ENCODE assay signal across 13 cellular contexts in genomic region chr12:58575281-58575680, GRCh38.
DNase-seq lines count a peak whose midpoint lies in the region; ATAC-seq, FAIRE-seq and TF ChIP-seq lines count a peak whose summit lies in the region.
"Had no signal": no experiment of that assay in that cellular context is flagged by ENCODE, and none has a peak within 500 bp of the region (broad histone marks: within the 10 kb centered on the region; RNA-seq: fewer than 3 reads in every experiment).

No MANE protein-coding gene starts in this region.

- H3K27me3 ChIP-seq in astrocyte (ENCODE audit: insufficient read depth, low read length) (no peaks in the 10 kb centered on the region), testis (no peaks in the 10 kb centered on the region), Caco-2 (replicated peaks; ENCODE audit: control insufficient read depth, insufficient read depth, low read length) (no peaks in the 10 kb centered on the region)
- H3K27me3 ChIP-seq: heart right ventricle, Peyer's patch had no signal

- no peaks in the 10 kb centered on the region for H3K4me1 ChIP-seq in astrocyte (ENCODE audit: insufficient read depth, low read length)
- H3K4me1 ChIP-seq in testis = no peaks in the 10 kb centered on the region
- no peaks in the 10 kb centered on the region for H3K4me1 ChIP-seq in Caco-2
- H3K4me1 ChIP-seq: heart right ventricle, Peyer's patch had no signal

- H3K4me1 Mint-ChIP-seq in astrocyte (ENCODE audit: low read depth, unreplicated experiment) (peaks cover 8% of the 10 kb centered on the region), Caco-2 (ENCODE audit: low read depth, unreplicated experiment) (no peaks in the 10 kb centered on the region)

- H3K9me3 Mint-ChIP-seq in astrocyte (ENCODE audit: unreplicated experiment) = no peaks in the 10 kb centered on the region
- H3K9me3 Mint-ChIP-seq in Caco-2 (ENCODE audit: unreplicated experiment) = no peaks in the 10 kb centered on the region

- H3K9me3 ChIP-seq in astrocyte (ENCODE audit: insufficient read depth, low read depth, low read length) = no peaks in the 10 kb centered on the region
- H3K9me3 ChIP-seq in testis = no peaks in the 10 kb centered on the region
- no peaks in the 10 kb centered on the region for H3K9me3 ChIP-seq in Caco-2
- H3K9me3 ChIP-seq: heart right ventricle, Peyer's patch had no signal

- H3K27ac ChIP-seq in astrocyte (ENCODE audit: low read depth, low read length) = no peak overlapping the region
- H3K27ac ChIP-seq in testis = no peak overlapping the region
- H3K27ac ChIP-seq: 22Rv1, heart right ventricle, Peyer's patch had no signal

- CTCF ChIA-PET in Caco-2 (lab: Charles Lee) = no interaction called here

- H3K79me2 ChIP-seq in astrocyte (ENCODE audit: insufficient read depth, low read length) = no peaks in the 10 kb centered on the region

- H3K4me2 ChIP-seq in astrocyte (ENCODE audit: low read length) = peak overlapping the region; percentile 5

- H3K36me3 Mint-ChIP-seq in astrocyte (ENCODE audit: low read depth, unreplicated experiment) (no peaks in the 10 kb centered on the region), Caco-2 (ENCODE audit: insufficient read depth, unreplicated experiment) (no peaks in the 10 kb centered on the region)

- H3K9ac ChIP-seq in astrocyte (ENCODE audit: low read length) = no peak overlapping the region

- no peak for TF ChIP-seq CTCF in astrocyte (IDR thresholded peaks at IDR 0.05; ENCODE audit: insufficient read depth, low read depth, low read length)
- no peak for TF ChIP-seq CTCF in testis (IDR thresholded peaks at IDR 0.05)
- no peak for TF ChIP-seq CTCF in Caco-2 (IDR thresholded peaks at IDR 0.05; ENCODE audit: insufficient read depth in 1 of 2, low read depth in 1 of 2, low read length in 1 of 2, severe bottlenecking in 1 of 2, unreplicated experiment in 1 of 2)

- DNase-seq in DMS53 (lab: John Stamatoyannopoulos, UW) (peak; percentile 16), DMS53 treated with DMSO at 0.1 percent for 48 hours (lab: John Stamatoyannopoulos, UW; ENCODE audit: unreplicated experiment) (no peak), astrocyte (ENCODE audit: low read depth) (peak; percentile 54), iris pigment epithelial cell (ENCODE audit: low read depth) (peak; percentile 66), testis (peak; percentile 57), Caco-2 (no peak)
- no peak for DNase-seq in stimulated activated CD4-positive, alpha-beta T cell treated with anti-CD3 and anti-CD28 coated beads, Interleukin-15, amount 100 ng/mL, for 24 hours
- DNase-seq: cerebellar nuclear complex, DMS79 treated with DMSO at 0.1 percent for 48 hours, heart right ventricle, Peyer's patch had no signal

- POLR2A ChIA-PET in Caco-2 (lab: Charles Lee) = no interaction called here

- H3K27me3 Mint-ChIP-seq in astrocyte (ENCODE audit: low read depth, unreplicated experiment) = peaks cover 1% of the 10 kb centered on the region
- no peaks in the 10 kb centered on the region for H3K27me3 Mint-ChIP-seq in Caco-2 (ENCODE audit: insufficient read depth, unreplicated experiment)

- no peak overlapping the region for H3K27ac Mint-ChIP-seq in astrocyte (ENCODE audit: unreplicated experiment)
- no peak overlapping the region for H3K27ac Mint-ChIP-seq in Caco-2 (ENCODE audit: unreplicated experiment)

- no peak for ATAC-seq in GM18861 (IDR thresholded peaks at IDR 0.05; ENCODE audit: unreplicated experiment)

- H3K36me3 ChIP-seq in astrocyte (ENCODE audit: insufficient read depth, low read length) = no peaks in the 10 kb centered on the region
- no peaks in the 10 kb centered on the region for H3K36me3 ChIP-seq in testis (ENCODE audit: low read depth, missing control alignments)
- no peaks in the 10 kb centered on the region for H3K36me3 ChIP-seq in Caco-2 (ENCODE audit: control insufficient read depth, insufficient read depth, low read length)
- H3K36me3 ChIP-seq: heart right ventricle, Peyer's patch had no signal

- intact Hi-C loops in testis (cut with DNase I; ENCODE audit: low total_unique reads) (no loop called here), Caco-2 (cut with micrococcal nuclease; ENCODE audit: unreplicated experiment) (no loop called here)

- H2AFZ ChIP-seq in astrocyte (ENCODE audit: low read depth, low read length) = peak overlapping the region; percentile 6

- no peaks in the 10 kb centered on the region for H4K20me1 ChIP-seq in astrocyte (ENCODE audit: insufficient read depth, low read length)

- no TSS peak for BruUV-seq in Caco-2 (replicated peaks; lab: Mats Ljungman, UMichigan)

- FAIRE-seq in astrocyte (lab: Jason Lieb, UNC) = peak; percentile 50

- H3K4me3 ChIP-seq in astrocyte (ENCODE audit: insufficient read depth, low read depth, low read length) = no peak overlapping the region
- no peak overlapping the region for H3K4me3 ChIP-seq in testis
- H3K4me3 ChIP-seq in Caco-2 (ENCODE audit: low read depth, low read length) = no peak overlapping the region
- H3K4me3 ChIP-seq: heart right ventricle, Peyer's patch had no signal

- TF ChIP-seq POLR2A in testis (IDR thresholded peaks at IDR 0.05) = no peak

- WGBS in testis, 2 donors = 49 to 52% methylated on average over 5 of the region's 5 CpGs

- H3K4me3 Mint-ChIP-seq in astrocyte (ENCODE audit: unreplicated experiment) = no peak overlapping the region
- H3K4me3 Mint-ChIP-seq in Caco-2 (ENCODE audit: unreplicated experiment) = no peak overlapping the region

Comparison
In these comparisons a context has a peak if more than half of its experiments do, and no peak if none do; other contexts are left out.
1. DNase-seq: peak in DMS53 (single experiment), astrocyte (single experiment), iris pigment epithelial cell (single experiment) and testis (single experiment); none in DMS53 treated with DMSO at 0.1 percent for 48 hours (single experiment), stimulated activated CD4-positive, alpha-beta T cell treated with anti-CD3 and anti-CD28 coated beads, Interleukin-15, amount 100 ng/mL, for 24 hours (single experiment) and Caco-2 (0 of 2).